ENCODE assay signal across 12 cellular contexts in genomic region chr7:38863609-38864291, GRCh38. TPM values are rescaled to one million over a fixed set of nuclear protein-coding genes. Genes with fewer than 3 reads are reported as not detected.
DNase-seq lines count a peak whose midpoint lies in the region; ATAC-seq, FAIRE-seq and TF ChIP-seq lines count a peak whose summit lies in the region.
"Had no signal": no experiment of that assay in that cellular context is flagged by ENCODE, and none has a peak within 500 bp of the region (broad histone marks: within the 10 kb centered on the region; RNA-seq: fewer than 3 reads in every experiment).

No MANE protein-coding gene starts in this region.

- H3K4me3 ChIP-seq in bronchial epithelial cell (ENCODE audit: low read depth, low read length): no peak overlapping the region
- H3K4me3 ChIP-seq in mesendoderm (ENCODE audit: low read length): no peak overlapping the region
- H3K4me3 ChIP-seq: gastroesophageal sphincter, spleen had no signal

- H3K27me3 ChIP-seq in bronchial epithelial cell (ENCODE audit: control insufficient read depth, insufficient read depth, low read length) (no peaks in the 10 kb centered on the region), mesendoderm (ENCODE audit: insufficient read depth, low read length, poor library complexity) (no peaks in the 10 kb centered on the region)
- H3K27me3 ChIP-seq: gastroesophageal sphincter, spleen had no signal

- no peak overlapping the region for H3K18ac ChIP-seq in mesendoderm (ENCODE audit: low read length)

- no peak overlapping the region for H3K9ac ChIP-seq in mesendoderm (ENCODE audit: low read length)

- FAIRE-seq in bronchial epithelial cell (lab: Jason Lieb, UNC): no peak

- no peak overlapping the region for H3K4ac ChIP-seq in mesendoderm (ENCODE audit: low read depth, low read length)

- WGBS in mesendoderm (ENCODE audit: extremely low coverage, insufficient coverage, low lambda C conversion rate): no CpG with 5 or more reads among the region's 7 CpGs

- H3K4me1 ChIP-seq in mesendoderm (ENCODE audit: control insufficient read depth, low read depth, low read length): no peaks in the 10 kb centered on the region
- H3K4me1 ChIP-seq: gastroesophageal sphincter, spleen had no signal

- H2AK5ac ChIP-seq in mesendoderm (ENCODE audit: low read length): no peak overlapping the region

- H3K36me3 ChIP-seq in bronchial epithelial cell (ENCODE audit: control insufficient read depth, insufficient read depth, low read length) (peaks cover 3% of the 10 kb centered on the region), mesendoderm (ENCODE audit: control insufficient read depth, insufficient read depth, low read length) (no peaks in the 10 kb centered on the region)

- ATAC-seq in GM21381 (IDR thresholded peaks at IDR 0.05; ENCODE audit: unreplicated experiment) (no peak), HG02678 (IDR thresholded peaks at IDR 0.05; ENCODE audit: unreplicated experiment) (no peak)
- ATAC-seq: gastroesophageal sphincter; stimulated activated naive B cell treated with anti-CD40 and anti-IgM and Interleukin-4, amounts not matched to agents 10 μg/mL and 1 μg/mL and 100 μg/mL, for 72 hours had no signal

- DNase-seq in DMS79 (lab: John Stamatoyannopoulos, UW) (peak; percentile 71), NCI-H2029 treated with DMSO at 0.1 percent for 48 hours (lab: John Stamatoyannopoulos, UW) (peak; percentile 15), bronchial epithelial cell (ENCODE audit: low read depth) (peak; percentile 89), mesendoderm (peak; percentile 80), NCI-H82 treated with DMSO at 0.1 percent for 48 hours (lab: John Stamatoyannopoulos, UW; ENCODE audit: unreplicated experiment) (no peak)
- no peak for DNase-seq in stimulated activated CD4-positive, alpha-beta T cell treated with anti-CD3 and anti-CD28 coated beads, Interleukin-2, amount 100 ng/mL, for 48 hours
- DNase-seq: NK-92 treated with Interleukin-12 subunit alpha and Interleukin-12 subunit beta, amount 100 ng/mL, for 24 hours; spleen; stimulated activated naive B cell treated with anti-CD40 and anti-IgM and Interleukin-4, amounts not matched to agents 10 μg/mL and 1 μg/mL and 100 μg/mL, for 72 hours had no signal

- H3K23ac ChIP-seq in mesendoderm (ENCODE audit: low read length): no peak overlapping the region

- no peak overlapping the region for H3K4me2 ChIP-seq in mesendoderm (ENCODE audit: low read length)

- no peak overlapping the region for H3K56ac ChIP-seq in mesendoderm (ENCODE audit: low read length)

- H3K27ac ChIP-seq in mesendoderm (ENCODE audit: low read depth, low read length): no peak overlapping the region
- H3K27ac ChIP-seq: gastroesophageal sphincter, spleen had no signal

- no peak overlapping the region for H2BK15ac ChIP-seq in mesendoderm (replicated peaks; ENCODE audit: low read depth)

- no peak overlapping the region for H2BK120ac ChIP-seq in mesendoderm (ENCODE audit: low read depth, low read length)

- no peak overlapping the region for H2BK5ac ChIP-seq in mesendoderm (ENCODE audit: low read length)

- H3K79me1 ChIP-seq in mesendoderm (ENCODE audit: low read length): no peaks in the 10 kb centered on the region

- H4K8ac ChIP-seq in mesendoderm (ENCODE audit: low read depth, low read length): no peak overlapping the region

- no peak for TF ChIP-seq CTCF in bronchial epithelial cell (IDR thresholded peaks at IDR 0.05; ENCODE audit: insufficient read depth, low read length, severe bottlenecking)

- H3K79me2 ChIP-seq in mesendoderm (ENCODE audit: control insufficient read depth, insufficient read depth, low read length): no peaks in the 10 kb centered on the region

- H4K5ac ChIP-seq in mesendoderm (ENCODE audit: low read length): no peak overlapping the region

RNA-seq across cellular contexts. Expression of gene VPS41, which starts 45.2 kb away (rescaled TPM):
- 32.9 and 34.1 TPM in 2 replicates for total RNA-seq in bronchial epithelial cell
- polyA plus RNA-seq in mesendoderm (2013, experiment 1 of 2): 13.2 TPM
- polyA plus RNA-seq in mesendoderm (2013, experiment 2 of 2): 13.4 TPM

Comparison
In these comparisons a context has a peak if more than half of its experiments do, and no peak if none do; other contexts are left out.
1. DNase-seq: peak in DMS79 (single experiment), NCI-H2029 treated with DMSO at 0.1 percent for 48 hours (single experiment), bronchial epithelial cell (single experiment) and mesendoderm (single experiment); none in stimulated activated CD4-positive, alpha-beta T cell treated with anti-CD3 and anti-CD28 coated beads, Interleukin-2, amount 100 ng/mL, for 48 hours (0 of 2) and NCI-H82 treated with DMSO at 0.1 percent for 48 hours (single experiment).